9 cellular contexts compared by ENCODE assay signal in the genomic region with DNA sequence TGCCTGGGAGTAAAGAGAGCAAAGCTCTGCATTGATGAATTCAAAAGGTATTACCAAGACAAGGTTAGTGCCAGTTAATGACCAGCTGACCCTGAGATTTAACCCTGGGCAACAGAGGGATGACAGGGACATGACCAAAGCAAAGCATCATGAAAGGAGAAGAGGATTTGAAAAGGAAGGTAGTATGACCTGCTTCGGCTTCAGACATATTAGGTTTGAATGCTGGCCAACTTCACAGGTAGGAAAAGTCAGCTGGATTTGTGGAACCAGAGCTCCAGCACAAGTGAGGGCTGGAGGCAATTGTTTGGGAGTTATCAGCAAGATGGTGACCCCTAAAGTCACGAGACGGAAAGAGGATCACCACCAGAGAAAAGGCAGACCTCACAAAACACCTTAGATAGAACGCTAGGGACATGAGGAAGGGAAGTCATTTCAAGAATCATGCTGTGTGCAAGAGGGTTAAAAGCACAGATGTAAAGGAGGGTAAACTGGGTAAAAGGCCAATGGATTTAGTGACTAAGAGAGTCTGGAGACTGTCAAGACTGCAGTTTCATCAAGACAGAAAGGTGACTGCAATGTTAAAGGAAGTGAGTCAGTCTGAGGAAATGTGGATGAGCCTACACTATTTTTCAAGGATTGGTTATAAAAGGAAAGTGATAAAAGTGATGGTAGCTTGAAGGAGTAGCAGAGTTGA. TPM values are rescaled to one million over a fixed set of nuclear protein-coding genes. Genes with fewer than 3 reads are reported as not detected.
DNase-seq lines count a peak whose midpoint lies in the region; ATAC-seq, FAIRE-seq and TF ChIP-seq lines count a peak whose summit lies in the region.
"Had no signal": no experiment of that assay in that cellular context is flagged by ENCODE, and none has a peak within 500 bp of the region (broad histone marks: within the 10 kb centered on the region; RNA-seq: fewer than 3 reads in every experiment).

No MANE protein-coding gene starts in this region.

- H3K79me2 ChIP-seq in keratinocyte (ENCODE audit: control insufficient read depth, insufficient read depth, low read length), result peaks cover 54% of the 10 kb centered on the region

- peak overlapping the region; percentile 96 for H3K27ac ChIP-seq in keratinocyte (ENCODE audit: control insufficient read depth, insufficient read depth, low read length)

- H3K4me1 ChIP-seq in keratinocyte (ENCODE audit: control insufficient read depth, extremely low read depth, insufficient read depth, low read length), result peaks cover 54% of the 10 kb centered on the region

- no peaks in the 10 kb centered on the region for H3K27me3 ChIP-seq in keratinocyte (ENCODE audit: control insufficient read depth, extremely low read depth, insufficient read depth, low read length)

- no peak overlapping the region for H3K4me3 Mint-ChIP-seq in naive thymus-derived CD8-positive, alpha-beta T cell

- no peak for TF ChIP-seq CTCF in keratinocyte (optimal IDR thresholded peaks at IDR 0.05 in 1 of 3, IDR thresholded peaks at IDR 0.05 in 1 of 3, conservative IDR thresholded peaks at IDR 0.05 in 1 of 3; ENCODE audit: extremely low read depth in 1 of 3, insufficient read depth in 2 of 3, low read length in 3 of 3)

- POLR2A ChIA-PET in naive thymus-derived CD8-positive, alpha-beta T cell (lab: Charles Lee), result no interaction called here

- H3K9me3 ChIP-seq in keratinocyte (ENCODE audit: control insufficient read depth, low read depth, low read length), result no peaks in the 10 kb centered on the region

- peak overlapping the region; percentile 53 for H3K9ac ChIP-seq in keratinocyte (ENCODE audit: control insufficient read depth, extremely low read depth, insufficient read depth, low read length)

- H3K4me2 ChIP-seq in keratinocyte (ENCODE audit: control insufficient read depth, extremely low read depth, insufficient read depth, low read depth, low read length), result peak overlapping the region; percentile 88

- H3K27me3 Mint-ChIP-seq in naive thymus-derived CD8-positive, alpha-beta T cell, result peaks cover 0 to 2% (median 0%) of the 10 kb centered on the region in 5 donors

- H3K4me3 ChIP-seq in keratinocyte (ENCODE audit: control insufficient read depth in 2 of 3, extremely low read depth in 1 of 3, insufficient read depth in 2 of 3, low read depth in 1 of 3, low read length in 3 of 3), result peak overlapping the region in 2 of 3 experiments; percentile 49 to 52

- peak; percentile 96 for FAIRE-seq in keratinocyte (lab: Jason Lieb, UNC)
- FAIRE-seq: TTC549 had no signal

- no peaks in the 10 kb centered on the region for H3K9me1 ChIP-seq in keratinocyte (ENCODE audit: control insufficient read depth, extremely low read depth, insufficient read depth, low read length)

- H3K4me1 Mint-ChIP-seq in naive thymus-derived CD8-positive, alpha-beta T cell, result no peaks in the 10 kb centered on the region

- no peaks in the 10 kb centered on the region for H3K36me3 Mint-ChIP-seq in naive thymus-derived CD8-positive, alpha-beta T cell

- DNase-seq in AML-193 (lab: John Stamatoyannopoulos, UW) (peak; percentile 4 to 25), RKO (ENCODE audit: low spot score) (peak; percentile 96), keratinocyte (ENCODE audit: low read depth, low spot score) (peak; percentile 57), NAMALWA (ENCODE audit: low spot score) (no peak), NCI-H2196 treated with DMSO at 0.1 percent for 48 hours (lab: John Stamatoyannopoulos, UW; ENCODE audit: unreplicated experiment) (no peak)
- no peak for DNase-seq in naive thymus-derived CD8-positive, alpha-beta T cell

- no peak overlapping the region for H2AFZ ChIP-seq in keratinocyte (ENCODE audit: control insufficient read depth, low read length)

- H3K36me3 ChIP-seq in keratinocyte (ENCODE audit: control insufficient read depth in 2 of 2, extremely low read depth in 1 of 2, insufficient read depth in 2 of 2, low read length in 2 of 2), result peaks cover 0 to 1% of the 10 kb centered on the region in 2 experiments

- dilution Hi-C loops in keratinocyte (cut with MboI; ENCODE audit: extremely low pct_ligation_motif_present, low sequenced_read_pairs), result no loop called here

- ATAC-seq in GM21786 (IDR thresholded peaks at IDR 0.05; ENCODE audit: unreplicated experiment) (peak; percentile 44), HG03469 (IDR thresholded peaks at IDR 0.05; ENCODE audit: unreplicated experiment) (no peak)
- ATAC-seq in naive thymus-derived CD8-positive, alpha-beta T cell, result no peak

- H3K9me3 Mint-ChIP-seq in naive thymus-derived CD8-positive, alpha-beta T cell, result no peaks in the 10 kb centered on the region

- no peak overlapping the region for H3K27ac Mint-ChIP-seq in naive thymus-derived CD8-positive, alpha-beta T cell

- H4K20me1 ChIP-seq in keratinocyte (ENCODE audit: control insufficient read depth, extremely low read depth, insufficient read depth, low read length), result no peaks in the 10 kb centered on the region

RNA-seq across cellular contexts. Expression of a gene that starts 45.6 kb away (rescaled TPM):
- polyA plus RNA-seq in keratinocyte, result 4.6 to 16.8 TPM (median 9.5 TPM) in 3 replicates
- 9.4 TPM for polyA plus RNA-seq in keratinocyte (2011; ENCODE audit: low read depth)
- polyA plus RNA-seq in keratinocyte (2011; cell fraction: cytosol; rRNA removed), result 8.1 and 8.5 TPM in 2 replicates
- polyA plus RNA-seq in keratinocyte (2011; cell fraction: nucleus; rRNA removed), result 13.6 and 13.7 TPM in 2 replicates
- polyA plus RNA-seq in keratinocyte (2012; ENCODE audit: low replicate concordance), result 6.4 and 14.3 TPM in 2 replicates
- polyA minus RNA-seq in keratinocyte, result 38.4 to 53.9 TPM (median 51.6 TPM) in 3 replicates
- 13.0 TPM for polyA minus RNA-seq in keratinocyte (2011; cell fraction: cytosol; rRNA and poly(A)+ RNA removed)
- polyA minus RNA-seq in keratinocyte (2011; cell fraction: nucleus; rRNA and poly(A)+ RNA removed), result 28.0 and 48.9 TPM in 2 replicates
- under 1 TPM in 1 of 2 experiments, not detected in 1; 0.16 TPM for total RNA-seq in naive thymus-derived CD8-positive, alpha-beta T cell
- polyA plus RNA-seq in naive thymus-derived CD8-positive, alpha-beta T cell, result not detected

Comparison
In these comparisons a context has a peak if more than half of its experiments do, and no peak if none do; other contexts are left out.
1. DNase-seq: peak in AML-193 (2 of 2), RKO (single experiment) and keratinocyte (single experiment); none in NAMALWA (single experiment), NCI-H2196 treated with DMSO at 0.1 percent for 48 hours (single experiment) and naive thymus-derived CD8-positive, alpha-beta T cell (0 of 10).
2. RNA of a gene that starts 45.6 kb away (polyA plus RNA-seq): 4.6 to 16.8 TPM in keratinocyte; not detected in naive thymus-derived CD8-positive, alpha-beta T cell; every median in the first group is over 4 times any median in the second.